8 cellular contexts compared by ENCODE assay signal in genomic region chr11:59216654-59217640, GRCh38. TPM values are rescaled to one million over a fixed set of nuclear protein-coding genes. Genes with fewer than 3 reads are reported as not detected.
DNase-seq lines count a peak whose midpoint lies in the region; ATAC-seq, FAIRE-seq and TF ChIP-seq lines count a peak whose summit lies in the region.
"Had no signal": no experiment of that assay in that cellular context is flagged by ENCODE, and none has a peak within 500 bp of the region (broad histone marks: within the 10 kb centered on the region; RNA-seq: fewer than 3 reads in every experiment).

No MANE protein-coding gene starts in this region.

- no peak overlapping the region for H2AFZ ChIP-seq in smooth muscle cell (ENCODE audit: low read depth)

- H3K27ac ChIP-seq in smooth muscle cell (ENCODE audit: low read depth), result no peak overlapping the region

- no peaks in the 10 kb centered on the region for H3K27me3 ChIP-seq in smooth muscle cell (ENCODE audit: low read depth)

- no peak overlapping the region for H3K9ac ChIP-seq in smooth muscle cell (ENCODE audit: low read depth)

- no peaks in the 10 kb centered on the region for H3K9me3 ChIP-seq in smooth muscle cell (replicated peaks; ENCODE audit: low read depth)

- no peaks in the 10 kb centered on the region for H4K20me1 ChIP-seq in smooth muscle cell (ENCODE audit: low read depth)

- no peaks in the 10 kb centered on the region for H3K79me2 ChIP-seq in smooth muscle cell (ENCODE audit: low read depth)

- DNase-seq in H4 (ENCODE audit: low spot score) (peak; percentile 16), LHCN-M2 (ENCODE audit: low read depth) (peak; percentile 19), epithelial cell of esophagus (ENCODE audit: low read depth) (peak; percentile 82), smooth muscle cell (lab: John Stamatoyannopoulos, UW; ENCODE audit: unreplicated experiment) (no peak), HTR-8/SVneo (ENCODE audit: insufficient read length, low spot score) (no peak), D721Med (ENCODE audit: insufficient read length, low spot score) (no peak)

- no peaks in the 10 kb centered on the region for H3K4me1 ChIP-seq in smooth muscle cell (ENCODE audit: low read depth)

- 53% methylated on average over 9 of the region's 9 CpGs for WGBS in smooth muscle cell (ENCODE audit: low lambda C conversion rate)

- peaks cover 4% of the 10 kb centered on the region for H3F3A ChIP-seq in smooth muscle cell (ENCODE audit: low read depth)

- FAIRE-seq in HTR-8/SVneo (lab: Jason Lieb, UNC) (no peak), D721Med (lab: Jason Lieb, UNC) (no peak)

- peak; percentile 85 for ATAC-seq in GM18858 (IDR thresholded peaks at IDR 0.05; ENCODE audit: unreplicated experiment)

- TF ChIP-seq CTCF in epithelial cell of esophagus (IDR thresholded peaks at IDR 0.05; ENCODE audit: insufficient read depth, low read depth, low read length, missing control alignments) (no peak), smooth muscle cell (IDR thresholded peaks at IDR 0.05; ENCODE audit: borderline replicate concordance, insufficient read depth, poor library complexity, severe bottlenecking) (no peak), D721Med (IDR thresholded peaks at IDR 0.05; ENCODE audit: insufficient read depth, missing control alignments) (no peak)

- peak overlapping the region; percentile 15 for H3K4me2 ChIP-seq in smooth muscle cell

- H3K4me3 ChIP-seq in epithelial cell of esophagus (ENCODE audit: low read length) (no peak overlapping the region), smooth muscle cell (no peak overlapping the region)

- H3K36me3 ChIP-seq in smooth muscle cell (ENCODE audit: low read depth), result no peaks in the 10 kb centered on the region

RNA-seq across cellular contexts. Expression of gene MPEG1, which starts 4.2 kb away (rescaled TPM):
- total RNA-seq in H4 (2014; rRNA removed; shearing (Covaris generic)), result not detected in 2 replicates
- not detected in 2 replicates for total RNA-seq in LHCN-M2 (2014; rRNA removed)
- not detected for polyA plus RNA-seq in LHCN-M2 (2012)
- 0.13 TPM in 1 of 2 replicates, not detected in the other for total RNA-seq in smooth muscle cell
- polyA plus RNA-seq in smooth muscle cell, result 0.07 TPM in 1 of 2 replicates, not detected in the other
- total RNA-seq: pulmonary artery endothelial cell had no signal

RNA-seq across cellular contexts. Expression of gene DTX4, which starts 45.0 kb away (rescaled TPM):
- total RNA-seq in H4 (2014; rRNA removed; shearing (Covaris generic)), result 0.58 and 1.6 TPM in 2 replicates
- total RNA-seq in LHCN-M2 (2014; rRNA removed), result 0.38 and 1.2 TPM in 2 replicates
- 4.3 TPM for polyA plus RNA-seq in LHCN-M2 (2012)
- total RNA-seq in smooth muscle cell, result 13.0 and 14.2 TPM in 2 replicates
- 10.2 and 14.1 TPM in 2 replicates for polyA plus RNA-seq in smooth muscle cell

Comparison
In these comparisons a context has a peak if more than half of its experiments do, and no peak if none do; other contexts are left out.
1. DNase-seq: peak in H4 (single experiment), LHCN-M2 (single experiment) and epithelial cell of esophagus (single experiment); none in smooth muscle cell (single experiment), HTR-8/SVneo (single experiment) and D721Med (single experiment).